In the genomic region with DNA sequence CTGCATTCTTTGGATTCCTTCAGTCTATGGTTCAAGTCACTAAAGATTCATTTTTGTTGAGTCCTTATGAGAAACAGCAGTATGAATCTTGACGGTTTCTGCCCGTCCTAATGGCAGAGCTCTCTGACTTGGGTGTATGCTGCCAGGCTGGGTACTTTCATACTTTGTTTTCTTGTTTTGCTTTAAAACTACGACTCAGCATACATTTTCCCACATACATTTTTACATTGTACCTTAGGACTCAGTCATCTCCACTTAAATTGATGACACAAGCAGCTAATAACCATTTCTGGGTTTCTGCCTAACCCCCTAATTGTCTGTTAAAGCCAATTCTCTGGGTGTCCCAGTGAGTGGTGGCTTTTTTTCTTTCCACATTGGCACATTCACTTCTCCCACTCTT, we compare ENCODE assay signal across 1 cellular context.
TF ChIP-seq lines count a peak whose summit lies in the region.

No MANE protein-coding gene starts in this region.

TF ChIP-seq in IMR-90, 13 proteins besides CTCF, POLR2A, EP300 and RAD21:
- TF ChIP-seq NFE2L2 (IDR thresholded peaks at IDR 0.05; ENCODE audit: low read depth, low read length) (no peak), MAFK (IDR thresholded peaks at IDR 0.05; ENCODE audit: low read depth, low read length) (peak; percentile 32; the same call in 1 of the 2 replicates)
